8 cellular contexts compared by ENCODE assay signal in genomic region chr2:10304458-10305253, GRCh38. TPM values are rescaled to one million over a fixed set of nuclear protein-coding genes. Genes with fewer than 3 reads are reported as not detected.
A peak's percentile ranks its signal among the peaks of the same experiment; 100 is the strongest.
DNase-seq lines count a peak whose midpoint lies in the region; ATAC-seq and TF ChIP-seq lines count a peak whose summit lies in the region.

No MANE protein-coding gene starts in this region.

- H3K36me3 ChIP-seq in ACC112 (ENCODE audit: insufficient read depth, low read length): no peaks in the 10 kb centered on the region
- no peaks in the 10 kb centered on the region for H3K36me3 ChIP-seq in colonic mucosa
- H3K36me3 ChIP-seq in muscle layer of colon (ENCODE audit: insufficient read depth, low read length): no peaks in the 10 kb centered on the region

- H3K4me1 ChIP-seq in ACC112 (ENCODE audit: control insufficient read depth, insufficient read depth, low read length, unreplicated experiment) (peaks cover 30% of the 10 kb centered on the region), colonic mucosa (peaks cover 20% of the 10 kb centered on the region), muscle layer of colon (ENCODE audit: insufficient read depth, low read length) (peaks cover 23% of the 10 kb centered on the region)

- TF ChIP-seq CTCF in LNCaP clone FGC (IDR thresholded peaks at IDR 0.05; ENCODE audit: control insufficient read depth, extremely low read depth, insufficient read depth): no peak
- no peak for TF ChIP-seq CTCF in colonic mucosa (IDR thresholded peaks at IDR 0.05)

- no peak for ATAC-seq in HG03025 (IDR thresholded peaks at IDR 0.05; ENCODE audit: low FRiP score, unreplicated experiment)

- H3K27me3 ChIP-seq in ACC112 (ENCODE audit: insufficient read depth, low read length) (no peaks in the 10 kb centered on the region), colonic mucosa (no peaks in the 10 kb centered on the region), muscle layer of colon (ENCODE audit: control insufficient read depth in 1 of 2, insufficient read depth in 2 of 2, low read length in 2 of 2) (no peaks in the 10 kb centered on the region)

- intact Hi-C loops in colonic mucosa (cut with DNase I): loop anchor here (5.0 kb wide), 1 partner anchor 98 kb away; no protein-coding TSS in a partner anchor

- H3K9ac ChIP-seq in colonic mucosa (ENCODE audit: low read depth in 2 of 2, low read length in 2 of 2) (peak overlapping the region; percentile 74 to 88), muscle layer of colon (ENCODE audit: low read length) (peak overlapping the region; percentile 28)

- DNase-seq in LNCaP clone FGC (ENCODE audit: low read depth) (no peak), colonic mucosa (no peak), D341Med (ENCODE audit: low spot score) (no peak), KG1 (lab: John Stamatoyannopoulos, UW) (no peak), DMS53 (lab: John Stamatoyannopoulos, UW) (no peak)

- H3K27ac ChIP-seq in ACC112 (ENCODE audit: low read depth, low read length) (peak overlapping the region; percentile 17; the same call in 1 of the 2 replicates), colonic mucosa (peak overlapping the region; percentile 85), muscle layer of colon (ENCODE audit: low read depth, low read length) (peak overlapping the region; percentile 14)

- H3K4me3 ChIP-seq in ACC112 (ENCODE audit: low read depth, low read length): peak overlapping the region; percentile 98
- H3K4me3 ChIP-seq in LNCaP clone FGC (ENCODE audit: low read depth, low read length): peak overlapping the region; percentile 71
- H3K4me3 ChIP-seq in colonic mucosa: peak overlapping the region; percentile 94
- peak overlapping the region; percentile 18 to 82 for H3K4me3 ChIP-seq in muscle layer of colon (ENCODE audit: low read depth in 1 of 2, low read length in 2 of 2)

- peaks cover 68% of the 10 kb centered on the region for H3K79me2 ChIP-seq in ACC112 (ENCODE audit: control insufficient read depth, insufficient read depth, low read length, unreplicated experiment)

- H2AFZ ChIP-seq in ACC112 (ENCODE audit: low read length, unreplicated experiment): no peak overlapping the region

- H3K9me3 ChIP-seq in colonic mucosa: no peaks in the 10 kb centered on the region
- H3K9me3 ChIP-seq in muscle layer of colon (ENCODE audit: low read length): no peaks in the 10 kb centered on the region

RNA-seq across cellular contexts. Expression of gene HPCAL1, which starts 2.0 kb away (rescaled TPM):
- total RNA-seq in colonic mucosa: 10 to 100 TPM; 64.5 to 85.7 TPM

Comparison
In these comparisons a context has a peak if more than half of its experiments do, and no peak if none do; other contexts are left out.
1. H3K27ac ChIP-seq: peak in every context shown above with its lines; median percentile 85 in colonic mucosa; 17 in ACC112; 14 in muscle layer of colon.